In the genomic region with DNA sequence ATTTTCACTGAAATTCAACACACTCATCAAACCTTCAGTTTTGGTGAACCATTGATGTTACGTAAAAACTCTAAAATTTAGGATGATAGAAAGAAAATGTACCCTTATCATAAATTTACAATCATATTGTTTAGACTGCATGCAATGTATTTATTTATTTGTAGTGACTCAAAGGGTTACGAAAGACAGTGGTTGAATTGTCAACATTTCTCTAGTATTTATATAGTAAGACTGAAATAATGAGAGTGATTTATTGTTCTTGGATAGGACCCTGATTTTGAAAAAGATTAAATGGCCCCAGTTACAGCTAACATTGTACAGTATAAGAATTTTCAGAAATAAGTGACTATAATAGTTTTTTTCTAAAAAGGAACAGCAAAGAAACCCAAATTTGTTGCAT, we compare ENCODE assay signal across 25 cellular contexts.
A peak's percentile ranks its signal among the peaks of the same experiment; 100 is the strongest.
DNase-seq lines count a peak whose midpoint lies in the region; TF ChIP-seq lines count a peak whose summit lies in the region.
"Had no signal": no experiment of that assay in that cellular context is flagged by ENCODE, and none has a peak within 500 bp of the region (broad histone marks: within the 10 kb centered on the region; RNA-seq: fewer than 3 reads in every experiment).

No MANE protein-coding gene starts in this region.

- H3K9me3 ChIP-seq in adipocyte (ENCODE audit: control insufficient read depth, low read length) (no peaks in the 10 kb centered on the region), mesenchymal stem cell (ENCODE audit: control insufficient read depth, low read length) (no peaks in the 10 kb centered on the region)
- H3K9me3 ChIP-seq: Caco-2, SJCRH30 had no signal

- H3K27ac ChIP-seq in mesenchymal stem cell (ENCODE audit: low read length, poor library complexity, severe bottlenecking): no peak overlapping the region
- H3K27ac ChIP-seq: C4-2B, GM23248, PC-9, SJCRH30 had no signal

- no peak for TF ChIP-seq CTCF in fibroblast of mammary gland (conservative IDR thresholded peaks at IDR 0.05; ENCODE audit: control insufficient read depth, insufficient read depth, low read depth, low read length)

- no peak overlapping the region for H2AFZ ChIP-seq in mesenchymal stem cell (ENCODE audit: low read depth, low read length)
- H2AFZ ChIP-seq: GM23248, PC-9 had no signal

- H3K9ac ChIP-seq in adipocyte (ENCODE audit: low read length): no peak overlapping the region
- no peak overlapping the region for H3K9ac ChIP-seq in mesenchymal stem cell (ENCODE audit: low read length)
- H3K9ac ChIP-seq: GM23248 had no signal

- no peak overlapping the region for H2BK15ac ChIP-seq in mesenchymal stem cell (ENCODE audit: low read depth, poor library complexity, severe bottlenecking)

- no peak overlapping the region for H2AK5ac ChIP-seq in mesenchymal stem cell (ENCODE audit: low read length, severe bottlenecking)

- WGBS in mesenchymal stem cell: no CpG with 5 or more reads among the region's 2 CpGs

- H4K8ac ChIP-seq in mesenchymal stem cell (ENCODE audit: low read length): no peak overlapping the region

- no peak overlapping the region for H2BK120ac ChIP-seq in mesenchymal stem cell (ENCODE audit: low read depth, low read length)

- H3K36me3 ChIP-seq in adipocyte (ENCODE audit: control insufficient read depth, insufficient read depth, low read length, severe bottlenecking): no peaks in the 10 kb centered on the region
- no peaks in the 10 kb centered on the region for H3K36me3 ChIP-seq in mesenchymal stem cell (ENCODE audit: control insufficient read depth in 1 of 2, insufficient read depth in 2 of 2, low read depth in 1 of 2, low read length in 2 of 2)
- H3K36me3 ChIP-seq: SJCRH30 had no signal

- no peak overlapping the region for H3K14ac ChIP-seq in mesenchymal stem cell (ENCODE audit: low read length in 2 of 2)

- H2BK12ac ChIP-seq in mesenchymal stem cell (ENCODE audit: low read length in 2 of 2): no peak overlapping the region

- no peak overlapping the region for H3K4me2 ChIP-seq in mesenchymal stem cell (ENCODE audit: low read length, poor library complexity, severe bottlenecking)
- H3K4me2 ChIP-seq: PC-9 had no signal

- no peaks in the 10 kb centered on the region for H3K27me3 ChIP-seq in adipocyte (replicated peaks; ENCODE audit: control insufficient read depth, insufficient read depth, low read length)
- no peaks in the 10 kb centered on the region for H3K27me3 ChIP-seq in mesenchymal stem cell (ENCODE audit: control insufficient read depth in 1 of 2, insufficient read depth in 1 of 2, low read length in 2 of 2)
- H3K27me3 ChIP-seq: SJCRH30 had no signal

- H3K18ac ChIP-seq in mesenchymal stem cell (ENCODE audit: low read depth in 1 of 2, low read length in 2 of 2): no peak overlapping the region

- H3K4me3 ChIP-seq in adipocyte (ENCODE audit: low read length) (no peak overlapping the region), fibroblast of mammary gland (ENCODE audit: control insufficient read depth, low read depth, low read length) (no peak overlapping the region), mesenchymal stem cell (ENCODE audit: insufficient read depth in 1 of 2, low read depth in 1 of 2, low read length in 2 of 2) (no peak overlapping the region)
- H3K4me3 ChIP-seq: GM23248, K562, PC-9, SJCRH30 had no signal

- no peak overlapping the region for H3K23ac ChIP-seq in mesenchymal stem cell (ENCODE audit: low read length in 2 of 2)

- H3K79me1 ChIP-seq in mesenchymal stem cell (replicated peaks; ENCODE audit: low read length, poor library complexity, severe bottlenecking): no peaks in the 10 kb centered on the region

- no peak overlapping the region for H2BK5ac ChIP-seq in mesenchymal stem cell (ENCODE audit: low read depth, low read length, poor library complexity, severe bottlenecking)

- peak; percentile 15 for DNase-seq in HCEC 1CT
- DNase-seq in adipocyte (ENCODE audit: low read depth): peak; percentile 42
- peak; percentile 25 for DNase-seq in fibroblast of mammary gland (ENCODE audit: low read depth)
- peak; percentile 48 for DNase-seq in mesenchymal stem cell
- DNase-seq in stimulated activated CD4-positive, alpha-beta T cell treated with anti-CD3 and anti-CD28 coated beads, Interleukin-4, amount 100 ng/mL, for 1 hour: no peak
- no peak for DNase-seq in D341Med (ENCODE audit: low spot score)
- DNase-seq in activated T-cell treated with anti-CD3 and anti-CD28 coated beads for 4 hours: no peak
- DNase-seq: Caco-2; CD8-positive, alpha-beta T cell; DMS79 treated with DMSO at 0.1 percent for 48 hours; GM23248; H7; HFFc6; Kasumi-1; MM.1S; NCI-H1048; NCI-H1436; NCI-H187 treated with DMSO at 0.1 percent for 48 hours; NCI-H2107; NCI-H524 treated with DMSO at 0.1 percent for 48 hours; NCI-H774; SJCRH30 had no signal

- H3K4ac ChIP-seq in mesenchymal stem cell (ENCODE audit: low read depth in 1 of 2, low read length in 2 of 2): no peak overlapping the region

- no peak overlapping the region for H4K91ac ChIP-seq in mesenchymal stem cell (ENCODE audit: low read length)

- H3K4me1 ChIP-seq in adipocyte (ENCODE audit: control insufficient read depth, insufficient read depth, low read length): peaks cover 22% of the 10 kb centered on the region
- H3K4me1 ChIP-seq in mesenchymal stem cell (ENCODE audit: control insufficient read depth, insufficient read depth, low read depth, low read length): peaks cover 2% of the 10 kb centered on the region
- H3K4me1 ChIP-seq: Caco-2, SJCRH30 had no signal

Comparison
In these comparisons a context has a peak if more than half of its experiments do, and no peak if none do; other contexts are left out.
1. DNase-seq: peak in HCEC 1CT (single experiment), adipocyte (single experiment), fibroblast of mammary gland (single experiment) and mesenchymal stem cell (single experiment); none in stimulated activated CD4-positive, alpha-beta T cell treated with anti-CD3 and anti-CD28 coated beads, Interleukin-4, amount 100 ng/mL, for 1 hour (single experiment), D341Med (single experiment) and activated T-cell treated with anti-CD3 and anti-CD28 coated beads for 4 hours (single experiment).